In genomic region chr4:101730291-101731117, GRCh38 we compare ENCODE assay signal across 8 cellular contexts.
DNase-seq lines count a peak whose midpoint lies in the region; ATAC-seq and TF ChIP-seq lines count a peak whose summit lies in the region.

No MANE protein-coding gene starts in this region.

- intact Hi-C loops in stomach (cut with DNase I; ENCODE audit: low total_unique reads), result no loop called here

- CTCF ChIA-PET in activated CD4-positive, alpha-beta memory T cell treated with anti-CD3 and anti-CD28 coated beads, Interleukin-2, amount 10 ng/mL, durations not matched to agents 7 days and 5 days (lab: Charles Lee), result interaction anchor here (0.9 to 2.9 kb wide), 8 partner anchors 133 to 1637 kb away, joined by 3 to 22 read pairs (median 6); partner anchors contain the start of gene PPP3CA

- H3K4me1 Mint-ChIP-seq in activated CD4-positive, alpha-beta memory T cell treated with anti-CD3 and anti-CD28 coated beads, Interleukin-2, amount 10 ng/mL, durations not matched to agents 7 days and 5 days, result no peaks in the 10 kb centered on the region

- no peaks in the 10 kb centered on the region for H3K36me3 Mint-ChIP-seq in activated CD4-positive, alpha-beta memory T cell treated with anti-CD3 and anti-CD28 coated beads, Interleukin-2, amount 10 ng/mL, durations not matched to agents 7 days and 5 days (ENCODE audit: low read depth)

- H3K9me3 ChIP-seq in stomach, result no peaks in the 10 kb centered on the region

- H3K27me3 Mint-ChIP-seq in activated CD4-positive, alpha-beta memory T cell treated with anti-CD3 and anti-CD28 coated beads, Interleukin-2, amount 10 ng/mL, durations not matched to agents 7 days and 5 days, result peaks cover 10% of the 10 kb centered on the region

- ATAC-seq in GM18909 (IDR thresholded peaks at IDR 0.05; ENCODE audit: poor library complexity, unreplicated experiment) (peak; percentile 95), HG03108 (IDR thresholded peaks at IDR 0.05; ENCODE audit: unreplicated experiment) (peak; percentile 90)

- H3K27ac ChIP-seq in C4-2B (peak overlapping the region; percentile 26; the same call in 1 of the 2 replicates), stomach (no peak overlapping the region)

- H3K27me3 ChIP-seq in stomach, result no peaks in the 10 kb centered on the region

- no peak overlapping the region for H3K4me3 Mint-ChIP-seq in activated CD4-positive, alpha-beta memory T cell treated with anti-CD3 and anti-CD28 coated beads, Interleukin-2, amount 10 ng/mL, durations not matched to agents 7 days and 5 days

- no peak for TF ChIP-seq POLR2A in stomach (IDR thresholded peaks at IDR 0.05)

- DNase-seq in NCI-H460 (ENCODE audit: extremely low read depth, low read depth) (peak; percentile 50), epithelial cell of esophagus (ENCODE audit: low read depth) (peak; percentile 81), myocyte (ENCODE audit: low read depth) (peak; percentile 72), stomach (peak; percentile 68)
- peak; percentile 56 for DNase-seq in activated CD4-positive, alpha-beta memory T cell treated with anti-CD3 and anti-CD28 coated beads, Interleukin-2, amount 10 ng/mL, durations not matched to agents 7 days and 5 days

- no peaks in the 10 kb centered on the region for H3K9me3 Mint-ChIP-seq in activated CD4-positive, alpha-beta memory T cell treated with anti-CD3 and anti-CD28 coated beads, Interleukin-2, amount 10 ng/mL, durations not matched to agents 7 days and 5 days

- 40 to 60% (median 47%) methylated on average over 4 of the region's 4 CpGs for WGBS in stomach, 5 donors

- no peak overlapping the region for H3K27ac Mint-ChIP-seq in activated CD4-positive, alpha-beta memory T cell treated with anti-CD3 and anti-CD28 coated beads, Interleukin-2, amount 10 ng/mL, durations not matched to agents 7 days and 5 days

- H3K4me1 ChIP-seq in stomach, result no peaks in the 10 kb centered on the region

- POLR2A ChIA-PET in activated CD4-positive, alpha-beta memory T cell treated with anti-CD3 and anti-CD28 coated beads, Interleukin-2, amount 10 ng/mL, durations not matched to agents 7 days and 5 days (lab: Charles Lee), result no interaction called here

- peak; percentile 79 for TF ChIP-seq CTCF in C4-2B (conservative IDR thresholded peaks at IDR 0.05)
- TF ChIP-seq CTCF in epithelial cell of esophagus (IDR thresholded peaks at IDR 0.05; ENCODE audit: insufficient read depth, low read depth, low read length, missing control alignments), result peak; percentile 81
- peak in 5 of 7 experiments; percentile 39 to 66 (median 59) for TF ChIP-seq CTCF in stomach (IDR thresholded peaks at IDR 0.05)

- TF ChIP-seq EP300 in stomach (IDR thresholded peaks at IDR 0.05), result no peak

- H3K36me3 ChIP-seq in stomach, result no peaks in the 10 kb centered on the region

- H3K4me3 ChIP-seq in epithelial cell of esophagus (ENCODE audit: low read length) (no peak overlapping the region), stomach (no peak overlapping the region)
